ENCODE assay signal across 1 cellular context in genomic region chr3:141321109-141321497, GRCh38.
TF ChIP-seq lines count a peak whose summit lies in the region.

No MANE protein-coding gene starts in this region.

TF ChIP-seq in GM12878, 131 proteins besides CTCF, POLR2A, EP300 and RAD21 (continued from another document):
- TF ChIP-seq EGR1 (IDR thresholded peaks at IDR 0.05; ENCODE audit: borderline replicate concordance in 1 of 2, low read depth in 2 of 2, low read length in 2 of 2): no peak
- no peak for TF ChIP-seq BRCA1 (IDR thresholded peaks at IDR 0.05; ENCODE audit: low read depth, low read length)
- TF ChIP-seq HCFC1 (IDR thresholded peaks at IDR 0.05; ENCODE audit: low read length): no peak
- TF ChIP-seq CREB1 (IDR thresholded peaks at IDR 0.05; ENCODE audit: low read depth): no peak
- TF ChIP-seq ZSCAN29 (IDR thresholded peaks at IDR 0.05): no peak
- no peak for TF ChIP-seq CHD1 (IDR thresholded peaks at IDR 0.05; ENCODE audit: low read depth, low read length)
- no peak for TF ChIP-seq SIN3A (IDR thresholded peaks at IDR 0.05; ENCODE audit: low read depth, low read length)
- no peak for TF ChIP-seq ZZZ3 (IDR thresholded peaks at IDR 0.05; ENCODE audit: control insufficient read depth, insufficient read length, low read depth)
